Comparison of ENCODE assay signal across 16 cellular contexts in the genomic region with DNA sequence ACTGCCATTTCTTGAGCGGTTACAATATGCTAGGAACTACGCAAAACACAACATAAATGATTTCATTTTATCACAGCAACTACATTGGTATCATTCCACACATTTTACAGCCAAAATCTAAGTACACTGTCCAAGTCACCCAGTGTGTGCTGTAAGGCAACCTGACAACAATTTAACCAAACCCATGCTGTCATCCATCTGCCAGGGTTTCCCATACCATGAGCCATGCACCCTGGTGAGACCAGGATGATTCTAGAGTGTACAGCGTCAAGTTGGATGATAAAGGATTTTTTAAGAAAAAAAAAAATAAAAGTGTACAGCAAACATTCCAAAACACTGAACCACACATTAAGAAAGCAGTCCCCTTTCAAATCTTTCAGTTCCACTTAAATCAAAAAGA. TPM values are rescaled to one million over a fixed set of nuclear protein-coding genes. Genes with fewer than 3 reads are reported as not detected.
DNase-seq lines count a peak whose midpoint lies in the region; ATAC-seq, FAIRE-seq and TF ChIP-seq lines count a peak whose summit lies in the region.
"Had no signal": no experiment of that assay in that cellular context is flagged by ENCODE, and none has a peak within 500 bp of the region (broad histone marks: within the 10 kb centered on the region; RNA-seq: fewer than 3 reads in every experiment).

No MANE protein-coding gene starts in this region.

- H3K27ac Mint-ChIP-seq in IgD-negative memory B cell (peak overlapping the region; percentile 85 to 92 (median 90)), astrocyte (ENCODE audit: unreplicated experiment) (peak overlapping the region; percentile 55), naive B cell (peak overlapping the region; percentile 73 to 91 (median 79))
- H3K27ac Mint-ChIP-seq: H9 had no signal

- no peaks in the 10 kb centered on the region for H3K79me2 ChIP-seq in astrocyte (ENCODE audit: insufficient read depth, low read length)

- no peaks in the 10 kb centered on the region for H3K9me3 ChIP-seq in astrocyte (ENCODE audit: insufficient read depth, low read depth, low read length)
- no peaks in the 10 kb centered on the region for H3K9me3 ChIP-seq in lower lobe of right lung

- no peak overlapping the region for H3K4me3 ChIP-seq in astrocyte (ENCODE audit: insufficient read depth, low read depth, low read length)
- no peak overlapping the region for H3K4me3 ChIP-seq in lower lobe of right lung

- H3K9me3 Mint-ChIP-seq in IgD-negative memory B cell (no peaks in the 10 kb centered on the region), astrocyte (ENCODE audit: unreplicated experiment) (peaks cover 2% of the 10 kb centered on the region), naive B cell (no peaks in the 10 kb centered on the region)
- H3K9me3 Mint-ChIP-seq: CD8-positive, alpha-beta memory T cell; H9 had no signal

- no peaks in the 10 kb centered on the region for H4K20me1 ChIP-seq in astrocyte (ENCODE audit: insufficient read depth, low read length)

- ATAC-seq in naive B cell (ENCODE audit: low read depth in 2 of 2) (no peak), GM18520 (IDR thresholded peaks at IDR 0.05; ENCODE audit: unreplicated experiment) (no peak), lower lobe of right lung (no peak)
- ATAC-seq in stimulated activated naive CD8-positive, alpha-beta T cell treated with anti-CD3 and anti-CD28 coated beads, Interleukin-15, Interleukin-2, amounts not matched to agents 100 U/mL and 50 U/mL, for 24 hours: no peak
- ATAC-seq: Panc1, SK-N-SH treated with all-trans-retinoic acid at 6 μM for 48 hours had no signal

- no peak overlapping the region for H3K4me2 ChIP-seq in astrocyte (ENCODE audit: low read length)

- no peak overlapping the region for H2AFZ ChIP-seq in astrocyte (ENCODE audit: low read depth, low read length)

- peaks cover 18% of the 10 kb centered on the region for H3K4me1 ChIP-seq in astrocyte (ENCODE audit: insufficient read depth, low read length)
- H3K4me1 ChIP-seq in lower lobe of right lung: peaks cover 9% of the 10 kb centered on the region

- H3K27ac ChIP-seq in astrocyte (ENCODE audit: low read depth, low read length): no peak overlapping the region
- H3K27ac ChIP-seq in lower lobe of right lung: no peak overlapping the region

- intact Hi-C loops in lower lobe of right lung (cut with DNase I): no loop called here

- H3K9ac ChIP-seq in astrocyte (ENCODE audit: low read length): no peak overlapping the region

- peak; percentile 58 for DNase-seq in astrocyte (ENCODE audit: low read depth)
- DNase-seq in naive B cell: no peak
- no peak for DNase-seq in lower lobe of right lung
- no peak for DNase-seq in stimulated activated naive CD8-positive, alpha-beta T cell treated with anti-CD3 and anti-CD28 coated beads, Interleukin-15, Interleukin-2, amounts not matched to agents 100 U/mL and 50 U/mL, for 24 hours
- no peak for DNase-seq in NCI-H226
- DNase-seq: CD8-positive, alpha-beta memory T cell; H9; NCI-H1417 treated with DMSO at 0.1 percent for 48 hours; NCI-H2081; NCI-H526 treated with DMSO at 0.1 percent for 48 hours; NK-92 treated with Interleukin-12 subunit alpha and Interleukin-12 subunit beta, amount 100 ng/mL, for 24 hours; SHP77 had no signal

- H3K4me1 Mint-ChIP-seq in IgD-negative memory B cell: peaks cover 60 to 66% (median 65%) of the 10 kb centered on the region in 3 donors
- H3K4me1 Mint-ChIP-seq in astrocyte (ENCODE audit: low read depth, unreplicated experiment): peaks cover 48% of the 10 kb centered on the region
- H3K4me1 Mint-ChIP-seq in naive B cell: peaks cover 66 to 92% (median 77%) of the 10 kb centered on the region in 3 donors

- H3K4me3 Mint-ChIP-seq in IgD-negative memory B cell (peak overlapping the region; percentile 34 to 88 (median 48)), astrocyte (ENCODE audit: unreplicated experiment) (no peak overlapping the region), naive B cell (peak overlapping the region in 4 of 8 donors; percentile 16 to 52 (median 42))
- H3K4me3 Mint-ChIP-seq: CD8-positive, alpha-beta memory T cell; H9 had no signal

- H3K36me3 Mint-ChIP-seq in IgD-negative memory B cell: peaks cover 5% of the 10 kb centered on the region
- no peaks in the 10 kb centered on the region for H3K36me3 Mint-ChIP-seq in astrocyte (ENCODE audit: low read depth, unreplicated experiment)
- peaks cover 0 to 10% of the 10 kb centered on the region in 2 donors for H3K36me3 Mint-ChIP-seq in naive B cell

- H3K27me3 ChIP-seq in astrocyte (ENCODE audit: insufficient read depth, low read length) (no peaks in the 10 kb centered on the region), lower lobe of right lung (ENCODE audit: low read depth) (no peaks in the 10 kb centered on the region)

- H3K27me3 Mint-ChIP-seq in IgD-negative memory B cell (no peaks in the 10 kb centered on the region), astrocyte (ENCODE audit: low read depth, unreplicated experiment) (no peaks in the 10 kb centered on the region), naive B cell (no peaks in the 10 kb centered on the region)

- TF ChIP-seq CTCF in astrocyte (IDR thresholded peaks at IDR 0.05; ENCODE audit: insufficient read depth, low read depth, low read length) (no peak), lower lobe of right lung (IDR thresholded peaks at IDR 0.05) (no peak)

- H3K36me3 ChIP-seq in astrocyte (ENCODE audit: insufficient read depth, low read length): no peaks in the 10 kb centered on the region
- no peaks in the 10 kb centered on the region for H3K36me3 ChIP-seq in lower lobe of right lung

- FAIRE-seq in astrocyte (lab: Jason Lieb, UNC): peak; percentile 74

RNA-seq across cellular contexts. Expression of gene PIK3AP1, which starts 52.9 kb away (rescaled TPM):
- polyA plus RNA-seq in IgD-negative memory B cell (174 TPM), naive B cell (ENCODE audit: low read depth in 6 of 6) (100 to 1,000 TPM; 153 to 247 (median 170) TPM)
- total RNA-seq in astrocyte (6.7 and 9.3 TPM in 2 replicates), lower lobe of right lung (71.6 TPM)
